25 cellular contexts compared by ENCODE assay signal in the genomic region with DNA sequence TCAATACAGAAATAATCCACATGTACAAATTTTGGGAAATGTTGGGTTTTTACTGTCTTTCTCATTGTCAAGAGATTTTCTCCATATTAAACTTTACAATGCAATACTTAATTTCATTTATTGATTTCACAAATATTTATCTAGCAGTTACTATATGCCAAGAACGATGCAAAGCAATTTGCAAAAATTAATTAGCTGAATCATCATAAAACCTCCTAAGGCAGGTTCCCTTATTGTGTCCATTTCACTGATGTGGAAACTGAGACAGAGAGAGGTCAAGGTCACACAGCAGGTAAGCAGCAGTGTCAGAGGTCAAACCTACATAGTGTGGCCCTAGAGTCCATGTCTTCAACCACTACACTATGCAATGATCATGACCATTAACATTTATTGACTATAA.
DNase-seq lines count a peak whose midpoint lies in the region; ATAC-seq, FAIRE-seq and TF ChIP-seq lines count a peak whose summit lies in the region.
"Had no signal": no experiment of that assay in that cellular context is flagged by ENCODE, and none has a peak within 500 bp of the region (broad histone marks: within the 10 kb centered on the region; RNA-seq: fewer than 3 reads in every experiment).

No MANE protein-coding gene starts in this region.

- no peaks in the 10 kb centered on the region for H3K4me1 ChIP-seq in HepG2 (ENCODE audit: insufficient read depth, low read length)
- H3K4me1 ChIP-seq in right lobe of liver: no peaks in the 10 kb centered on the region
- H3K4me1 ChIP-seq in K562 (replicated peaks in 1 of 2; ENCODE audit: control insufficient read depth in 2 of 2, insufficient read depth in 2 of 2, low read length in 2 of 2): no peaks in the 10 kb centered on the region
- no peaks in the 10 kb centered on the region for H3K4me1 ChIP-seq in endodermal cell (ENCODE audit: control insufficient read depth, insufficient read depth, low read length)
- H3K4me1 ChIP-seq: BE2C, BLaER1 had no signal

- H3K36me3 Mint-ChIP-seq in endodermal cell (ENCODE audit: low read depth): no peaks in the 10 kb centered on the region
- H3K36me3 Mint-ChIP-seq: CD14-positive monocyte; CD4-positive, alpha-beta memory T cell; CD4-positive, CD25-positive, alpha-beta regulatory T cell; CD8-positive, alpha-beta memory T cell had no signal

- peaks cover 20% of the 10 kb centered on the region for H3K9me3 Mint-ChIP-seq in endodermal cell

- H3K27me3 Mint-ChIP-seq in endodermal cell (ENCODE audit: insufficient read depth): peaks cover 17% of the 10 kb centered on the region
- H3K27me3 Mint-ChIP-seq: CD4-positive, alpha-beta memory T cell; CD4-positive, CD25-positive, alpha-beta regulatory T cell; CD8-positive, alpha-beta memory T cell had no signal

- H3K4me2 ChIP-seq in HepG2 (ENCODE audit: low read depth, low read length) (no peak overlapping the region), K562 (ENCODE audit: insufficient read depth, low read length) (no peak overlapping the region)
- H3K4me2 ChIP-seq: BLaER1 had no signal

- intact Hi-C loops in HepG2 (cut with micrococcal nuclease; ENCODE audit: unreplicated experiment) (no loop called here), right lobe of liver (cut with DNase I) (no loop called here), K562 (cut with micrococcal nuclease) (no loop called here)

- BruUV-seq in HepG2 (replicated peaks; lab: Mats Ljungman, UMichigan) (no TSS peak), K562 (replicated peaks; lab: Mats Ljungman, UMichigan) (no TSS peak)

- H4K20me1 ChIP-seq in HepG2 (ENCODE audit: insufficient read depth, low read length) (no peaks in the 10 kb centered on the region), K562 (replicated peaks; ENCODE audit: control insufficient read depth, insufficient read depth, low read length) (no peaks in the 10 kb centered on the region)
- H4K20me1 ChIP-seq: BLaER1 had no signal

- FAIRE-seq in HepG2 (lab: Jason Lieb, UNC): no peak
- no peak for FAIRE-seq in K562 (lab: Jason Lieb, UNC)
- FAIRE-seq: GM12878, GM12892, GM18507 had no signal

- no peak overlapping the region for H3K4me3 Mint-ChIP-seq in endodermal cell
- H3K4me3 Mint-ChIP-seq: CD14-positive monocyte; CD4-positive, alpha-beta memory T cell; CD4-positive, CD25-positive, alpha-beta regulatory T cell; CD8-positive, alpha-beta memory T cell had no signal

- H3K9me1 ChIP-seq in K562 (ENCODE audit: control insufficient read depth, insufficient read depth, low read length): no peaks in the 10 kb centered on the region

- H3K4me3 ChIP-seq in HepG2 (replicated peaks in 1 of 3; ENCODE audit: insufficient read depth in 1 of 3, low read depth in 2 of 3, low read length in 3 of 3) (no peak overlapping the region), right lobe of liver (no peak overlapping the region), K562 (no peak overlapping the region), endodermal cell (ENCODE audit: low read length) (no peak overlapping the region)
- H3K4me3 ChIP-seq: BLaER1, GM12878 had no signal

- DNase-seq in HepG2 (ENCODE audit: low spot score): no peak
- DNase-seq in right lobe of liver: no peak
- no peak for DNase-seq in K562 (ENCODE audit: extremely low read depth in 1 of 4, low spot score in 3 of 4)
- no peak for DNase-seq in OCI-M2 (lab: John Stamatoyannopoulos, UW; ENCODE audit: unreplicated experiment)
- no peak for DNase-seq in endodermal cell
- DNase-seq: ACHN; BE2C; C1 segment of cervical spinal cord; CD4-positive, alpha-beta memory T cell; CD4-positive, CD25-positive, alpha-beta regulatory T cell; CD8-positive, alpha-beta memory T cell; COR-L47; DMS 273 treated with DMSO at 0.1 percent for 48 hours; DMS153; DMS53; DMS79; DND-41; EL; GDM1 had no signal

- TF ChIP-seq EP300 in HepG2 (IDR thresholded peaks at IDR 0.05; ENCODE audit: low read depth in 2 of 2, low read length in 2 of 2): no peak
- no peak for TF ChIP-seq EP300 in HepG2 (CRISPR knock-in tag; IDR thresholded peaks at IDR 0.05; ENCODE audit: borderline replicate concordance)
- no peak for TF ChIP-seq EP300 in K562 (IDR thresholded peaks at IDR 0.05; ENCODE audit: low read length)

- no peaks in the 10 kb centered on the region for H3K36me3 ChIP-seq in HepG2 (replicated peaks in 1 of 2; ENCODE audit: control insufficient read depth in 1 of 2, insufficient read depth in 2 of 2, low read length in 2 of 2)
- H3K36me3 ChIP-seq in right lobe of liver: no peaks in the 10 kb centered on the region
- no peaks in the 10 kb centered on the region for H3K36me3 ChIP-seq in K562 (ENCODE audit: control insufficient read depth, insufficient read depth, low read length)
- H3K36me3 ChIP-seq in endodermal cell (ENCODE audit: control insufficient read depth, insufficient read depth, low read length): no peaks in the 10 kb centered on the region
- H3K36me3 ChIP-seq: BE2C, BLaER1 had no signal

- H3K9me3 ChIP-seq in HepG2 (ENCODE audit: low read length) (peaks cover 4% of the 10 kb centered on the region), right lobe of liver (no peaks in the 10 kb centered on the region), K562 (replicated peaks; ENCODE audit: control insufficient read depth, insufficient read depth, low read depth, low read length) (no peaks in the 10 kb centered on the region), endodermal cell (ENCODE audit: control insufficient read depth, low read length) (no peaks in the 10 kb centered on the region)
- H3K9me3 ChIP-seq: BE2C had no signal

- CTCF ChIA-PET in HepG2 (lab: Yijun Ruan, JAX; ENCODE audit: low intra/inter-chr PET ratio, low total read pairs) (no interaction called here), K562 (lab: Yijun Ruan, JAX; ENCODE audit: low intra/inter-chr PET ratio) (no interaction called here)

- H3K27me3 ChIP-seq in HepG2 (ENCODE audit: control insufficient read depth in 1 of 2, insufficient read depth in 2 of 2, low read length in 2 of 2) (no peaks in the 10 kb centered on the region), right lobe of liver (no peaks in the 10 kb centered on the region), K562 (ENCODE audit: control insufficient read depth in 2 of 2, insufficient read depth in 2 of 2, low read length in 2 of 2) (no peaks in the 10 kb centered on the region), endodermal cell (ENCODE audit: control insufficient read depth, insufficient read depth, low read length, poor library complexity, severe bottlenecking) (no peaks in the 10 kb centered on the region)
- H3K27me3 ChIP-seq: BE2C, BLaER1 had no signal

- TF ChIP-seq POLR2A in HepG2 (IDR thresholded peaks at IDR 0.05; ENCODE audit: insufficient read depth in 1 of 2, low read depth in 2 of 2, low read length in 2 of 2) (no peak), right lobe of liver (IDR thresholded peaks at IDR 0.05) (no peak), K562 (conservative IDR thresholded peaks at IDR 0.05) (no peak)

- no peak overlapping the region for H2AFZ ChIP-seq in HepG2 (ENCODE audit: low read length)
- no peak overlapping the region for H2AFZ ChIP-seq in K562 (ENCODE audit: low read depth, low read length)

- POLR2A ChIA-PET in HepG2 (lab: Yijun Ruan, JAX): no interaction called here
- POLR2A ChIA-PET in K562 (lab: Yijun Ruan, JAX): interaction anchor here (0.6 kb wide), 2 partner anchors 9 to 13 kb away, joined by 3 read pairs; no protein-coding TSS in a partner anchor

- in situ Hi-C loops in HepG2 (cut with HindIII; ENCODE audit: extremely low pct_ligation_motif_present, low pct_unique_long_range_greater_than_20kb) (no loop called here), K562 (cut with MboI) (no loop called here)

- no peak for TF ChIP-seq RAD21 in HepG2 (CRISPR knock-in tag; IDR thresholded peaks at IDR 0.05)
- TF ChIP-seq RAD21 in K562 (CRISPR knock-in tag; conservative IDR thresholded peaks at IDR 0.05 in 1 of 2, IDR thresholded peaks at IDR 0.05 in 1 of 2): no peak

- no peaks in the 10 kb centered on the region for H3K4me1 Mint-ChIP-seq in endodermal cell
- H3K4me1 Mint-ChIP-seq: CD14-positive monocyte; CD4-positive, alpha-beta memory T cell; CD4-positive, CD25-positive, alpha-beta regulatory T cell; CD8-positive, alpha-beta memory T cell had no signal

- no peak overlapping the region for H3K27ac ChIP-seq in HepG2 (ENCODE audit: extremely low read length, insufficient read depth, low read length)
- H3K27ac ChIP-seq in right lobe of liver: no peak overlapping the region
- no peak overlapping the region for H3K27ac ChIP-seq in K562 (ENCODE audit: extremely low read depth, low read depth, low read length)
- no peak overlapping the region for H3K27ac ChIP-seq in endodermal cell (ENCODE audit: low read depth, low read length)
- H3K27ac ChIP-seq: 22Rv1, BLaER1 had no signal

- ATAC-seq in HepG2: no peak
- no peak for ATAC-seq in right lobe of liver
- no peak for ATAC-seq in K562
- ATAC-seq: GM12878 had no signal

- WGBS in HepG2 (ENCODE audit: low lambda C conversion rate): 40% methylated on average over 1 of the region's 1 CpG
- WGBS in right lobe of liver (ENCODE audit: insufficient coverage, low coverage, low lambda C conversion rate, missing lambda C conversion rate): 29% methylated on average over 1 of the region's 1 CpG
- WGBS in K562 (ENCODE audit: insufficient coverage, low coverage, missing lambda C conversion rate): 0% methylated on average over 1 of the region's 1 CpG
- WGBS in endodermal cell (ENCODE audit: insufficient coverage in 1 of 2, insufficient read length in 1 of 2), 2 experiments: 97% methylated on average over 1 of the region's 1 CpG; no CpG with 5 or more reads in 1 of the 2 experiments

- TF ChIP-seq CTCF in HepG2 (CRISPR knock-in tag; IDR thresholded peaks at IDR 0.05): no peak
- no peak for TF ChIP-seq CTCF in right lobe of liver (IDR thresholded peaks at IDR 0.05)
- no peak for TF ChIP-seq CTCF in K562 (IDR thresholded peaks at IDR 0.05 in 2 of 3, conservative IDR thresholded peaks at IDR 0.05 in 1 of 3; ENCODE audit: insufficient read depth in 2 of 3, low read depth in 1 of 3, low read length in 3 of 3)
- no peak for TF ChIP-seq CTCF in endodermal cell (conservative IDR thresholded peaks at IDR 0.05)

- no peak overlapping the region for H3K27ac Mint-ChIP-seq in endodermal cell
- H3K27ac Mint-ChIP-seq: CD14-positive monocyte; CD4-positive, alpha-beta memory T cell; CD4-positive, CD25-positive, alpha-beta regulatory T cell; CD8-positive, alpha-beta memory T cell had no signal

- H3K79me2 ChIP-seq in HepG2 (ENCODE audit: insufficient read depth, low read length): no peaks in the 10 kb centered on the region
- H3K79me2 ChIP-seq in K562 (ENCODE audit: control insufficient read depth, insufficient read depth, low read length): no peaks in the 10 kb centered on the region

- no peak overlapping the region for H3K9ac ChIP-seq in HepG2 (ENCODE audit: insufficient read depth, low read depth, low read length)
- no peak overlapping the region for H3K9ac ChIP-seq in K562 (ENCODE audit: insufficient read depth in 1 of 2, low read depth in 2 of 2, low read length in 2 of 2)
- no peak overlapping the region for H3K9ac ChIP-seq in endodermal cell (ENCODE audit: extremely low read depth, low read length, poor library complexity, severe bottlenecking)
- H3K9ac ChIP-seq: BLaER1 had no signal

TF ChIP-seq in HepG2, 621 proteins besides CTCF, POLR2A, EP300 and RAD21 (continues in another document):
- TF ChIP-seq ZNF761 (CRISPR knock-in tag; conservative IDR thresholded peaks at IDR 0.05): no peak

TF ChIP-seq in K562, 482 proteins besides CTCF, POLR2A, EP300 and RAD21 (continues in another document):
- TF ChIP-seq MAFG (tag; conservative IDR thresholded peaks at IDR 0.05) (peak; percentile 77), SIX5 (IDR thresholded peaks at IDR 0.05; ENCODE audit: borderline replicate concordance in 1 of 2, insufficient read depth in 1 of 2, low read depth in 1 of 2, low read length in 2 of 2) (no peak)

Comparison
In these comparisons a context has a peak if more than half of its experiments do, and no peak if none do; other contexts are left out.
1. Of the 241 proteins assayed by ChIP-seq in both HepG2 and K562: peak only in HepG2: none; only in K562: ESRRA and MAFG; in both: MAFF and MAFK; in neither: 237.